In genomic region chr2:128775064-128775347, GRCh38 we compare ENCODE assay signal across 1 cellular context.
TF ChIP-seq lines count a peak whose summit lies in the region.

No MANE protein-coding gene starts in this region.

TF ChIP-seq in GM23338, 12 proteins besides CTCF, POLR2A, EP300 and RAD21 (continued from another document):
- TF ChIP-seq ZNF462 (CRISPR knock-in tag; IDR thresholded peaks at IDR 0.05) (no peak), ETS1 (IDR thresholded peaks at IDR 0.05) (no peak)
TF ChIP-seq in GM23338: peak in this region for 0.
